ENCODE assay signal across 9 cellular contexts in the genomic region with DNA sequence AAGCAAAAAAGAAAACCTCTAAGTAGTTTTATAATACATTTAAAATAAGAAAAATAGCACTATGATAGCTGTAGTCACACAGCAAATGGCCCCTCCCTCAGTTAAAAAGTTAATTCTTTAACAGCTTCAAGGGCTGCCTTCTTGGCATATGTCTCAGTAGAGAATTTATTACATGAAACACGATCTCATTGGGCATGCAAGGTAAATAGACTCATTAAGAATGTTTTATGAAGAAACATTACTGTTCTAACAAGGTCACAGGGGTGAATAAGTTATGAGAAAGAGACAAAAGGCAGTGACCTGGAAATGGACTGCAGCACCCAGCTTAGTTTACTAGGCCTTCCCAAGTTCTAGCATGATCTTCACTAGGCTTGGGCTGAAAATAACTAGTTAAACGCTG.
"Had no signal": no experiment of that assay in that cellular context is flagged by ENCODE, and none has a peak within 500 bp of the region (broad histone marks: within the 10 kb centered on the region; RNA-seq: fewer than 3 reads in every experiment).

No MANE protein-coding gene starts in this region.

- ATAC-seq: activated CD4-positive, alpha-beta T cell treated with anti-CD3 and anti-CD28 coated beads for 36 hours; activated CD8-positive, alpha-beta T cell treated with anti-CD3 and anti-CD28 coated beads for 36 hours had no signal

- DNase-seq: activated CD4-positive, alpha-beta T cell treated with anti-CD3 and anti-CD28 coated beads for 36 hours; activated CD8-positive, alpha-beta memory T cell treated with anti-CD3 and anti-CD28 coated beads, Interleukin-2, amount 50 U/mL, for 48 hours; activated CD8-positive, alpha-beta T cell treated with anti-CD3 and anti-CD28 coated beads for 36 hours; activated naive CD4-positive, alpha-beta T cell; aorta; dorsolateral prefrontal cortex; glutamatergic neuron; small intestine; uterus had no signal
